Comparison of ENCODE assay signal across 13 cellular contexts in genomic region chr10:63766766-63767505, GRCh38.
DNase-seq lines count a peak whose midpoint lies in the region; TF ChIP-seq lines count a peak whose summit lies in the region.
"Had no signal": no experiment of that assay in that cellular context is flagged by ENCODE, and none has a peak within 500 bp of the region (broad histone marks: within the 10 kb centered on the region; RNA-seq: fewer than 3 reads in every experiment).

No MANE protein-coding gene starts in this region.

- DNase-seq in HT1080 (ENCODE audit: low read depth), result peak; percentile 10
- DNase-seq in cardiac fibroblast (ENCODE audit: low read depth in 2 of 2), result peak; percentile 54 to 62
- peak; percentile 1 for DNase-seq in kidney glomerular epithelial cell (lab: John Stamatoyannopoulos, UW)
- peak; percentile 64 for DNase-seq in stromal cell of bone marrow (ENCODE audit: low read depth)
- no peak for DNase-seq in glomerular visceral epithelial cell (ENCODE audit: extremely low spot score)
- no peak for DNase-seq in NCI-H2196 treated with DMSO at 0.1 percent for 48 hours (lab: John Stamatoyannopoulos, UW; ENCODE audit: unreplicated experiment)
- DNase-seq in GM10266 (ENCODE audit: extremely low spot score), result no peak
- DNase-seq: activated CD4-positive, CD25-positive, alpha-beta regulatory T cell; naive B cell; NCI-H1092; NCI-H526 treated with DMSO at 0.1 percent for 48 hours; SIG-M5; stimulated activated CD4-positive, alpha-beta T cell treated with anti-CD3 and anti-CD28 coated beads, Interleukin-15, amount 100 ng/mL, for 24 hours had no signal

- H3K4me3 ChIP-seq in cardiac fibroblast (replicated peaks in 1 of 2; ENCODE audit: low read depth in 2 of 2, low read length in 2 of 2), result no peak overlapping the region

- no peak for TF ChIP-seq CTCF in cardiac fibroblast (IDR thresholded peaks at IDR 0.05; ENCODE audit: low read depth, low read length)
- no peak for TF ChIP-seq CTCF in GM10266 (IDR thresholded peaks at IDR 0.05; ENCODE audit: control insufficient read depth, insufficient read depth, low read depth, missing control alignments)

Comparison
In these comparisons a context has a peak if more than half of its experiments do, and no peak if none do; other contexts are left out.
1. DNase-seq: peak in HT1080 (single experiment), cardiac fibroblast (2 of 2), kidney glomerular epithelial cell (single experiment) and stromal cell of bone marrow (single experiment); none in glomerular visceral epithelial cell (single experiment), NCI-H2196 treated with DMSO at 0.1 percent for 48 hours (single experiment) and GM10266 (single experiment).